In genomic region chr15:56371495-56372147, GRCh38 we compare ENCODE assay signal across 10 cellular contexts. TPM values are rescaled to one million over a fixed set of nuclear protein-coding genes. Genes with fewer than 3 reads are reported as not detected.
A peak's percentile ranks its signal among the peaks of the same experiment; 100 is the strongest.
DNase-seq lines count a peak whose midpoint lies in the region; ATAC-seq and TF ChIP-seq lines count a peak whose summit lies in the region.
"Had no signal": no experiment of that assay in that cellular context is flagged by ENCODE, and none has a peak within 500 bp of the region (broad histone marks: within the 10 kb centered on the region; RNA-seq: fewer than 3 reads in every experiment).

No MANE protein-coding gene starts in this region.

- H2AFZ ChIP-seq in MM.1S (ENCODE audit: low read length) (no peak overlapping the region), neural progenitor cell (replicated peaks) (no peak overlapping the region)

- peaks cover 4% of the 10 kb centered on the region for H3K9me3 Mint-ChIP-seq in neural progenitor cell

- peaks cover 2% of the 10 kb centered on the region; the same call in 1 of the 2 replicates for H3K36me3 ChIP-seq in MM.1S (replicated peaks; ENCODE audit: insufficient read depth, low read length)
- no peaks in the 10 kb centered on the region for H3K36me3 ChIP-seq in neural progenitor cell
- H3K36me3 ChIP-seq: HAP-1 had no signal

- H3K9me3 ChIP-seq in MM.1S (replicated peaks; ENCODE audit: insufficient read depth, low read length): no peaks in the 10 kb centered on the region
- no peaks in the 10 kb centered on the region for H3K9me3 ChIP-seq in neural progenitor cell (ENCODE audit: low read depth)
- H3K9me3 ChIP-seq: HAP-1 had no signal

- H3K4me1 ChIP-seq in MM.1S (ENCODE audit: low read length): peaks cover 22% of the 10 kb centered on the region
- no peaks in the 10 kb centered on the region for H3K4me1 ChIP-seq in neural progenitor cell

- no peaks in the 10 kb centered on the region for H3K27me3 Mint-ChIP-seq in neural progenitor cell (ENCODE audit: insufficient read depth, low read depth)

- H3K4me2 ChIP-seq in MM.1S (ENCODE audit: low read depth, low read length) (peak overlapping the region; percentile 87), neural progenitor cell (no peak overlapping the region)

- TF ChIP-seq CTCF in MM.1S (IDR thresholded peaks at IDR 0.05; ENCODE audit: low read length) (no peak), neural progenitor cell (IDR thresholded peaks at IDR 0.05) (no peak)

- H3K4me3 Mint-ChIP-seq in neural progenitor cell: no peak overlapping the region

- H3K27ac ChIP-seq in MM.1S (ENCODE audit: low read length): peak overlapping the region; percentile 99
- no peak overlapping the region for H3K27ac ChIP-seq in neural progenitor cell

- H4K20me1 ChIP-seq in MM.1S (ENCODE audit: insufficient read depth, low read length): no peaks in the 10 kb centered on the region
- no peaks in the 10 kb centered on the region for H4K20me1 ChIP-seq in neural progenitor cell (ENCODE audit: low read depth)

- DNase-seq in Caki2 (ENCODE audit: low read depth) (peak; percentile 8), MM.1S (peak; percentile 96), neural progenitor cell (ENCODE audit: low spot score) (no peak), T1000 (lab: John Stamatoyannopoulos, UW) (no peak)
- no peak for DNase-seq in stimulated activated CD4-positive, alpha-beta T cell treated with anti-CD3 and anti-CD28 coated beads, Interleukin-2, amount 100 ng/mL, for 24 hours
- DNase-seq in activated CD4-positive, alpha-beta T cell treated with anti-CD3 and anti-CD28 coated beads for 1 hour: no peak
- DNase-seq: NCI-H1436 had no signal

- H3K79me2 ChIP-seq in MM.1S (ENCODE audit: low read length) (peaks cover 83% of the 10 kb centered on the region), neural progenitor cell (ENCODE audit: low read depth) (no peaks in the 10 kb centered on the region)

- H3F3A ChIP-seq in MM.1S (ENCODE audit: insufficient read depth, low read length): peaks cover 45% of the 10 kb centered on the region
- H3F3A ChIP-seq in neural progenitor cell (ENCODE audit: low read depth): peaks cover 6% of the 10 kb centered on the region

- H3K4me3 ChIP-seq in MM.1S (ENCODE audit: low read length) (peak overlapping the region; percentile 90), neural progenitor cell (no peak overlapping the region)
- H3K4me3 ChIP-seq: HAP-1 had no signal

- H3K36me3 Mint-ChIP-seq in neural progenitor cell: peaks cover 11% of the 10 kb centered on the region

- H3K9me2 ChIP-seq in MM.1S (replicated peaks; ENCODE audit: insufficient read depth, low read length): no peaks in the 10 kb centered on the region

- H3K27me3 ChIP-seq in MM.1S (replicated peaks; ENCODE audit: insufficient read depth, low read length) (no peaks in the 10 kb centered on the region), neural progenitor cell (peaks cover 2% of the 10 kb centered on the region)

- H3K27ac Mint-ChIP-seq in neural progenitor cell: no peak overlapping the region

- H3K4me1 Mint-ChIP-seq in neural progenitor cell: peaks cover 11% of the 10 kb centered on the region

- in situ Hi-C loops in Caki2 (cut with HindIII; ENCODE audit: low pct_unique_long_range_greater_than_20kb, low sequenced_read_pairs): no loop called here

- ATAC-seq in GM19043 (IDR thresholded peaks at IDR 0.05; ENCODE audit: low read depth, unreplicated experiment) (peak; percentile 91), HG02840 (IDR thresholded peaks at IDR 0.05; ENCODE audit: low FRiP score, unreplicated experiment) (peak; percentile 91)

- H3K9ac ChIP-seq in MM.1S (ENCODE audit: low read length) (peak overlapping the region; percentile 99), neural progenitor cell (no peak overlapping the region)

RNA-seq across cellular contexts. Expression of gene TEX9, which starts 6.4 kb away (rescaled TPM):
- total RNA-seq in Caki2 (2014; rRNA removed; shearing (Covaris generic); ENCODE audit: low replicate concordance): 14.6 and 19.5 TPM in 2 replicates
- total RNA-seq in neural progenitor cell (ENCODE audit: low replicate concordance): 8.1 and 8.3 TPM in 2 replicates

Comparison
In these comparisons a context has a peak if more than half of its experiments do, and no peak if none do; other contexts are left out.
1. DNase-seq: peak in Caki2 (single experiment) and MM.1S (single experiment); none in stimulated activated CD4-positive, alpha-beta T cell treated with anti-CD3 and anti-CD28 coated beads, Interleukin-2, amount 100 ng/mL, for 24 hours (0 of 2), activated CD4-positive, alpha-beta T cell treated with anti-CD3 and anti-CD28 coated beads for 1 hour (single experiment), neural progenitor cell (single experiment) and T1000 (single experiment).